In the genomic region with DNA sequence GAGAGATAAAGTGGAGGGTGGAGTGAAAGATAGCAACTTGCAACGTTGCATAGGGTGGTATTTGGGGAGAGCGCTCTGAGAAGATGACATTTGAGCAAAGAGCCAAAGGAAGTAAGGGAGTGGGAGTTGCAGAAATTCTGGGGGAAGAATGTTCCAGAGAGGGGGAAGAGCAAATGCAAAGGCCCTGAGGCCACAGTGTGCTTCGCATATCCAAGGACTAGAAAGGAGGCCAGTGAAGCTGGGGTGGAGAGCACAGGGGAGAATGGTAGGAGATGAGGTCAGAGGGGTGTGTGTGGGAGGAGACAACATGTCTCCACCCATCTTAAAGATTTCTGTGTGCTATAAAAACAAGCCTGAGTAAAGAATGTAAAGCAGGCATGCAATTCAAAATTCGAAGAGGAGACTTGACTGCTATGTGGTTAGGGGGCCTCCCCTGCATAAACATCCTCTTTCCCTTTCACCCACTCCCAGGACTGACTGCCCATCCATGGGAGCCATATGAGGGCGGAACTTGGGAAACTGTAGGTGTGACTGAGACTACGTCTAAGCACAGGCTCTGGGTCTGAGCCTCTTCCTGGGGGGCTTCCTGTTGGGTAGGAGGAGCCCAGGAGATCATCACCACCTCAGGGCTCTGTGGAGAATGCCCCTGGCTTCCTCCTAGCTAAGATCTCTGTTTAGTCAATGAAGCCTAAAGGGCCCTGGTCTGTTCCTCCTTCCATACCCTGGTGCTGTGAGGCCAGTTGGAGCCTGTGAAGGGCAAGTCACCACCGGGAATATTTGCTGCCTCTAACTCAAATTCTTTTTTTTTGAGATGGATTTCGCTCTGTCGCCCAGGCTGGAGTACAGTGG, we compare ENCODE assay signal across 1 cellular context.
TF ChIP-seq lines count a peak whose summit lies in the region.

No MANE protein-coding gene starts in this region.

TF ChIP-seq in HEK293, 187 proteins besides CTCF, POLR2A, EP300 and RAD21 (continued from another document):
- TF ChIP-seq MZF1 (tag by site-specific recombination; IDR thresholded peaks at IDR 0.05; ENCODE audit: borderline replicate concordance) (0 out of 2 replicates have a peak, but pooled peaks have one; percentile 15), ZEB2 (tag by site-specific recombination; IDR thresholded peaks at IDR 0.05) (peak; percentile 26; the same call in 1 of the 2 replicates), ZNF776 (tag by site-specific recombination; IDR thresholded peaks at IDR 0.05; ENCODE audit: borderline replicate concordance) (no peak), ZNF37A (tag by site-specific recombination; IDR thresholded peaks at IDR 0.05) (no peak), ZNF10 (tag by site-specific recombination; IDR thresholded peaks at IDR 0.05) (no peak), ZNF292 (tag by site-specific recombination; IDR thresholded peaks at IDR 0.05; ENCODE audit: borderline replicate concordance, low read depth) (no peak), ZNF341 (tag by site-specific recombination; IDR thresholded peaks at IDR 0.05; ENCODE audit: low read depth) (peak; percentile 85), ZNF266 (tag by site-specific recombination; IDR thresholded peaks at IDR 0.05; ENCODE audit: low read depth) (no peak), ZNF132 (tag by site-specific recombination; IDR thresholded peaks at IDR 0.05; ENCODE audit: borderline replicate concordance) (no peak), EGR2 (tag by site-specific recombination; IDR thresholded peaks at IDR 0.05; ENCODE audit: low read depth) (peak; percentile 94), ZNF629 (tag by site-specific recombination; IDR thresholded peaks at IDR 0.05) (peak; percentile 80), ZNF157 (tag by site-specific recombination; IDR thresholded peaks at IDR 0.05) (no peak), SP2 (tag by site-specific recombination; IDR thresholded peaks at IDR 0.05) (peak; percentile 40), KLF1 (tag by site-specific recombination; IDR thresholded peaks at IDR 0.05) (peak; percentile 99), PRDM1 (tag by site-specific recombination; IDR thresholded peaks at IDR 0.05) (peak; percentile 66), SETDB1 (IDR thresholded peaks at IDR 0.05; ENCODE audit: insufficient read length, low read length) (peak; percentile 44), ZBTB8A (tag by site-specific recombination; IDR thresholded peaks at IDR 0.05) (0 out of 2 replicates have a peak, but pooled peaks have one; percentile 12), ZNF837 (tag by site-specific recombination; IDR thresholded peaks at IDR 0.05) (no peak), ZNF561 (tag by site-specific recombination; IDR thresholded peaks at IDR 0.05; ENCODE audit: borderline replicate concordance) (peak; percentile 87; the same call in 1 of the 2 replicates), ZNF335 (tag by site-specific recombination; conservative IDR thresholded peaks at IDR 0.05) (peak; percentile 56), YY1 (tag by site-specific recombination; IDR thresholded peaks at IDR 0.05) (no peak), ZNF426 (tag by site-specific recombination; IDR thresholded peaks at IDR 0.05) (no peak), GLIS1 (tag by site-specific recombination; IDR thresholded peaks at IDR 0.05) (peak; percentile 90), ZBTB48 (tag by site-specific recombination; IDR thresholded peaks at IDR 0.05) (0 out of 2 replicates have a peak, but pooled peaks have one; percentile 35), ZFP37 (tag by site-specific recombination; IDR thresholded peaks at IDR 0.05) (0 out of 2 replicates have a peak, but pooled peaks have one; percentile 16)
- TF ChIP-seq, protein P1, sequence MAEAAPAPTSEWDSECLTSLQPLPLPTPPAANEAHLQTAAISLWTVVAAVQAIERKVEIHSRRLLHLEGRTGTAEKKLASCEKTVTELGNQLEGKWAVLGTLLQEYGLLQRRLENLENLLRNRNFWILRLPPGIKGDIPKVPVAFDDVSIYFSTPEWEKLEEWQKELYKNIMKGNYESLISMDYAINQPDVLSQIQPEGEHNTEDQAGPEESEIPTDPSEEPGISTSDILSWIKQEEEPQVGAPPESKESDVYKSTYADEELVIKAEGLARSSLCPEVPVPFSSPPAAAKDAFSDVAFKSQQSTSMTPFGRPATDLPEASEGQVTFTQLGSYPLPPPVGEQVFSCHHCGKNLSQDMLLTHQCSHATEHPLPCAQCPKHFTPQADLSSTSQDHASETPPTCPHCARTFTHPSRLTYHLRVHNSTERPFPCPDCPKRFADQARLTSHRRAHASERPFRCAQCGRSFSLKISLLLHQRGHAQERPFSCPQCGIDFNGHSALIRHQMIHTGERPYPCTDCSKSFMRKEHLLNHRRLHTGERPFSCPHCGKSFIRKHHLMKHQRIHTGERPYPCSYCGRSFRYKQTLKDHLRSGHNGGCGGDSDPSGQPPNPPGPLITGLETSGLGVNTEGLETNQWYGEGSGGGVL (tag by site-specific recombination; IDR thresholded peaks at IDR 0.05) = peak; percentile 76
- TF ChIP-seq, protein P2, sequence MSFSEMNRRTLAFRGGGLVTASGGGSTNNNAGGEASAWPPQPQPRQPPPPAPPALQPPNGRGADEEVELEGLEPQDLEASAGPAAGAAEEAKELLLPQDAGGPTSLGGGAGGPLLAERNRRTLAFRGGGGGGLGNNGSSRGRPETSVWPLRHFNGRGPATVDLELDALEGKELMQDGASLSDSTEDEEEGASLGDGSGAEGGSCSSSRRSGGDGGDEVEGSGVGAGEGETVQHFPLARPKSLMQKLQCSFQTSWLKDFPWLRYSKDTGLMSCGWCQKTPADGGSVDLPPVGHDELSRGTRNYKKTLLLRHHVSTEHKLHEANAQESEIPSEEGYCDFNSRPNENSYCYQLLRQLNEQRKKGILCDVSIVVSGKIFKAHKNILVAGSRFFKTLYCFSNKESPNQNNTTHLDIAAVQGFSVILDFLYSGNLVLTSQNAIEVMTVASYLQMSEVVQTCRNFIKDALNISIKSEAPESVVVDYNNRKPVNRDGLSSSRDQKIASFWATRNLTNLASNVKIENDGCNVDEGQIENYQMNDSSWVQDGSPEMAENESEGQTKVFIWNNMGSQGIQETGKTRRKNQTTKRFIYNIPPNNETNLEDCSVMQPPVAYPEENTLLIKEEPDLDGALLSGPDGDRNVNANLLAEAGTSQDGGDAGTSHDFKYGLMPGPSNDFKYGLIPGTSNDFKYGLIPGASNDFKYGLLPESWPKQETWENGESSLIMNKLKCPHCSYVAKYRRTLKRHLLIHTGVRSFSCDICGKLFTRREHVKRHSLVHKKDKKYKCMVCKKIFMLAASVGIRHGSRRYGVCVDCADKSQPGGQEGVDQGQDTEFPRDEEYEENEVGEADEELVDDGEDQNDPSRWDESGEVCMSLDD (tag by site-specific recombination; IDR thresholded peaks at IDR 0.05) = peak; percentile 19; the same call in 1 of the 2 replicates
- TF ChIP-seq, protein P3, sequence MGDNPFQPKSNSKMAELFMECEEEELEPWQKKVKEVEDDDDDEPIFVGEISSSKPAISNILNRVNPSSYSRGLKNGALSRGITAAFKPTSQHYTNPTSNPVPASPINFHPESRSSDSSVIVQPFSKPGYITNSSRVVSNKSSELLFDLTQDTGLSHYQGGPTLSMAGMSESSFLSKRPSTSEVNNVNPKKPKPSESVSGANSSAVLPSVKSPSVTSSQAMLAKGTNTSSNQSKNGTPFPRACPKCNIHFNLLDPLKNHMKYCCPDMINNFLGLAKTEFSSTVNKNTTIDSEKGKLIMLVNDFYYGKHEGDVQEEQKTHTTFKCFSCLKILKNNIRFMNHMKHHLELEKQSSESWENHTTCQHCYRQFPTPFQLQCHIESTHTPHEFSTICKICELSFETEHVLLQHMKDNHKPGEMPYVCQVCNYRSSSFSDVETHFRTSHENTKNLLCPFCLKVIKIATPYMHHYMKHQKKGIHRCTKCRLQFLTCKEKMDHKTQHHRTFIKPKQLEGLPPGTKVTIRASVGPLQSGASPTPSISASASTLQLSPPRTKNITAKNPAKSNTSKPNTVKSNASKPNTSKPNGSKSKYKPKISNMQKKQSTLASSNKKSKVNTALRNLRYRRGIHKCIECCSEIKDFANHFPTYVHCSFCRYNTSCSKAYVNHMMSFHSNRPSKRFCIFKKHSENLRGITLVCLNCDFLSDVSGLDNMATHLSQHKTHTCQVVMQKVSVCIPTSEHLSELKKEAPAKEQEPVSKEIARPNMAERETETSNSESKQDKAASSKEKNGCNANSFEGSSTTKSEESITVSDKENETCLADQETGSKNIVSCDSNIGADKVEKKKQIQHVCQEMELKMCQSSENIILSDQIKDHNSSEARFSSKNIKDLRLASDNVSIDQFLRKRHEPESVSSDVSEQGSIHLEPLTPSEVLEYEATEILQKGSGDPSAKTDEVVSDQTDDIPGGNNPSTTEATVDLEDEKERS (tag by site-specific recombination; IDR thresholded peaks at IDR 0.05) = 0 out of 2 replicates have a peak, but pooled peaks have one; percentile 78
- TF ChIP-seq, protein P4, sequence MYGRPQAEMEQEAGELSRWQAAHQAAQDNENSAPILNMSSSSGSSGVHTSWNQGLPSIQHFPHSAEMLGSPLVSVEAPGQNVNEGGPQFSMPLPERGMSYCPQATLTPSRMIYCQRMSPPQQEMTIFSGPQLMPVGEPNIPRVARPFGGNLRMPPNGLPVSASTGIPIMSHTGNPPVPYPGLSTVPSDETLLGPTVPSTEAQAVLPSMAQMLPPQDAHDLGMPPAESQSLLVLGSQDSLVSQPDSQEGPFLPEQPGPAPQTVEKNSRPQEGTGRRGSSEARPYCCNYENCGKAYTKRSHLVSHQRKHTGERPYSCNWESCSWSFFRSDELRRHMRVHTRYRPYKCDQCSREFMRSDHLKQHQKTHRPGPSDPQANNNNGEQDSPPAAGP (tag by site-specific recombination; IDR thresholded peaks at IDR 0.05) = peak; percentile 83
- TF ChIP-seq, protein P5, sequence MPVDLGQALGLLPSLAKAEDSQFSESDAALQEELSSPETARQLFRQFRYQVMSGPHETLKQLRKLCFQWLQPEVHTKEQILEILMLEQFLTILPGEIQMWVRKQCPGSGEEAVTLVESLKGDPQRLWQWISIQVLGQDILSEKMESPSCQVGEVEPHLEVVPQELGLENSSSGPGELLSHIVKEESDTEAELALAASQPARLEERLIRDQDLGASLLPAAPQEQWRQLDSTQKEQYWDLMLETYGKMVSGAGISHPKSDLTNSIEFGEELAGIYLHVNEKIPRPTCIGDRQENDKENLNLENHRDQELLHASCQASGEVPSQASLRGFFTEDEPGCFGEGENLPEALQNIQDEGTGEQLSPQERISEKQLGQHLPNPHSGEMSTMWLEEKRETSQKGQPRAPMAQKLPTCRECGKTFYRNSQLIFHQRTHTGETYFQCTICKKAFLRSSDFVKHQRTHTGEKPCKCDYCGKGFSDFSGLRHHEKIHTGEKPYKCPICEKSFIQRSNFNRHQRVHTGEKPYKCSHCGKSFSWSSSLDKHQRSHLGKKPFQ (tag by site-specific recombination; IDR thresholded peaks at IDR 0.05) = no peak; the same call in 1 of the 2 replicates
TF ChIP-seq in HEK293: peak in this region for 41.
